ENCODE assay signal across 24 cellular contexts in the genomic region with DNA sequence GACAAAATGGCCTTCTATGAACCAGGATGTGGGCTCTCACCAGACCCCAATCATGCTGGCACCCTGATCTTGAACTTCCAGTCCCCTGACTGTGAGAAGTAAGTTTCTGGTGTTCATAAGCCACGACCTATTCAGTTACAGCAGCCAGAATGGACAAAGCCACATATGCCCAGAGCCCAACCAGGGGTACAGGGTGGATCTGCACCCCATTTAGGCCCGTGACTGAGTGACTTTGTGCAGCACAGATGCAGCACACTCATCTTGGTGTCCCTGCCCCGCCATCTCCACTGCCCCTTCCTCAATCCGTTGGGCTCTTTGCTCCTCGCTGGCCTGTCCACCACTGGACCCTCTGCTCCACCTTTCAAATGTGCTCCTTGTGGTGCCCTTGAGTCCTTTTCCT.
DNase-seq lines count a peak whose midpoint lies in the region; ATAC-seq and TF ChIP-seq lines count a peak whose summit lies in the region.
"Had no signal": no experiment of that assay in that cellular context is flagged by ENCODE, and none has a peak within 500 bp of the region (broad histone marks: within the 10 kb centered on the region; RNA-seq: fewer than 3 reads in every experiment).

No MANE protein-coding gene starts in this region.

- H4K91ac ChIP-seq in IMR-90 (ENCODE audit: insufficient read depth, low read depth, low read length) = no peak overlapping the region

- no peaks in the 10 kb centered on the region for H3K9me1 ChIP-seq in IMR-90 (ENCODE audit: insufficient read depth, low read length)

- H3K36me3 Mint-ChIP-seq in endodermal cell (ENCODE audit: low read depth) (no peaks in the 10 kb centered on the region), osteocyte (ENCODE audit: unreplicated experiment) (no peaks in the 10 kb centered on the region)
- H3K36me3 Mint-ChIP-seq: CD14-positive monocyte had no signal

- H3K4me1 Mint-ChIP-seq in endodermal cell (no peaks in the 10 kb centered on the region), osteocyte (ENCODE audit: unreplicated experiment) (no peaks in the 10 kb centered on the region)
- H3K4me1 Mint-ChIP-seq: CD8-positive, alpha-beta memory T cell had no signal

- H3K4me3 ChIP-seq in IMR-90 (ENCODE audit: insufficient read depth, low read depth, low read length) (no peak overlapping the region), OCI-LY3 (ENCODE audit: low read length) (no peak overlapping the region), endodermal cell (ENCODE audit: low read length) (no peak overlapping the region)
- H3K4me3 ChIP-seq: A549; BLaER1 treated with 17β-estradiol and CSF1 and Interleukin-3, amounts not matched to agents 10 nM and 100 nM; GM12878; GM23248 had no signal

- 0 out of 2 replicates have a peak, but pooled peaks cover 3% of the 10 kb centered on the region for H3K27me3 ChIP-seq in IMR-90 (ENCODE audit: control insufficient read depth, insufficient read depth, low read length)
- no peaks in the 10 kb centered on the region for H3K27me3 ChIP-seq in OCI-LY3 (ENCODE audit: low read depth, low read length)
- H3K27me3 ChIP-seq in endodermal cell (ENCODE audit: control insufficient read depth, insufficient read depth, low read length, poor library complexity, severe bottlenecking) = no peaks in the 10 kb centered on the region
- H3K27me3 ChIP-seq: BE2C; BLaER1 treated with 17β-estradiol and CSF1 and Interleukin-3, amounts not matched to agents 10 nM and 100 nM had no signal

- H3K4me3 Mint-ChIP-seq in endodermal cell = no peak overlapping the region
- no peak overlapping the region for H3K4me3 Mint-ChIP-seq in osteocyte (ENCODE audit: unreplicated experiment)
- H3K4me3 Mint-ChIP-seq: CD4-positive, alpha-beta T cell; CD8-positive, alpha-beta memory T cell; H9 had no signal

- H3K9ac ChIP-seq in IMR-90 (ENCODE audit: low read depth, low read length) = no peak overlapping the region
- no peak overlapping the region for H3K9ac ChIP-seq in OCI-LY3 (ENCODE audit: low read length)
- no peak overlapping the region for H3K9ac ChIP-seq in endodermal cell (ENCODE audit: extremely low read depth, low read length, poor library complexity, severe bottlenecking)
- H3K9ac ChIP-seq: BLaER1 treated with 17β-estradiol and CSF1 and Interleukin-3, amounts not matched to agents 10 nM and 100 nM; GM23248 had no signal

- H2BK15ac ChIP-seq in IMR-90 (ENCODE audit: low read depth, low read length) = no peak overlapping the region

- H3K36me3 ChIP-seq in IMR-90 (ENCODE audit: control insufficient read depth, insufficient read depth, low read length) = no peaks in the 10 kb centered on the region
- peaks cover 7% of the 10 kb centered on the region for H3K36me3 ChIP-seq in OCI-LY3 (replicated peaks; ENCODE audit: low read depth, low read length)
- no peaks in the 10 kb centered on the region for H3K36me3 ChIP-seq in endodermal cell (ENCODE audit: control insufficient read depth, insufficient read depth, low read length)
- H3K36me3 ChIP-seq: BE2C; BLaER1 treated with 17β-estradiol and CSF1 and Interleukin-3, amounts not matched to agents 10 nM and 100 nM had no signal

- H4K20me1 ChIP-seq in IMR-90 (ENCODE audit: insufficient read depth, low read length) (no peaks in the 10 kb centered on the region), OCI-LY3 (ENCODE audit: insufficient read depth, low read length) (no peaks in the 10 kb centered on the region)
- H4K20me1 ChIP-seq: BLaER1 treated with 17β-estradiol and CSF1 and Interleukin-3, amounts not matched to agents 10 nM and 100 nM had no signal

- no peak for TF ChIP-seq POLR2A in IMR-90 (IDR thresholded peaks at IDR 0.05; ENCODE audit: low read depth, low read length)

- no peak overlapping the region for H3K14ac ChIP-seq in IMR-90 (replicated peaks; ENCODE audit: low read depth, low read length)

- POLR2A ChIA-PET in IMR-90 (lab: Charles Lee; ENCODE audit: unreplicated experiment) = no interaction called here

- peaks cover 3% of the 10 kb centered on the region for H3K27me3 Mint-ChIP-seq in endodermal cell (ENCODE audit: insufficient read depth)
- no peaks in the 10 kb centered on the region for H3K27me3 Mint-ChIP-seq in osteocyte (ENCODE audit: unreplicated experiment)
- H3K27me3 Mint-ChIP-seq: CD8-positive, alpha-beta memory T cell had no signal

- no peak overlapping the region for H4K8ac ChIP-seq in IMR-90 (ENCODE audit: low read depth in 2 of 2, low read length in 2 of 2)

- no peak overlapping the region for H3K4ac ChIP-seq in IMR-90 (ENCODE audit: low read depth, low read length)

- H3K9me3 ChIP-seq in IMR-90 (ENCODE audit: control insufficient read depth, insufficient read depth, low read length) (no peaks in the 10 kb centered on the region), OCI-LY3 (ENCODE audit: insufficient read depth, low read length) (peaks cover 4% of the 10 kb centered on the region; the same call in 1 of the 2 replicates), endodermal cell (ENCODE audit: control insufficient read depth, low read length) (no peaks in the 10 kb centered on the region)
- H3K9me3 ChIP-seq: A549, BE2C had no signal

- H3K9me3 Mint-ChIP-seq in endodermal cell = no peaks in the 10 kb centered on the region
- H3K9me3 Mint-ChIP-seq in osteocyte (ENCODE audit: unreplicated experiment) = no peaks in the 10 kb centered on the region
- H3K9me3 Mint-ChIP-seq: CD4-positive, alpha-beta T cell had no signal

- dilution Hi-C loops in IMR-90 (cut with HindIII; ENCODE audit: low sequenced_read_pairs, unreplicated experiment) = no loop called here

- TF ChIP-seq RAD21 in IMR-90 (IDR thresholded peaks at IDR 0.05; ENCODE audit: low read length) = no peak

- no peak overlapping the region for H2BK5ac ChIP-seq in IMR-90 (ENCODE audit: low read depth, low read length, poor library complexity, severe bottlenecking)

- H3K27ac Mint-ChIP-seq in endodermal cell = no peak overlapping the region
- no peak overlapping the region for H3K27ac Mint-ChIP-seq in osteocyte (ENCODE audit: unreplicated experiment)
- H3K27ac Mint-ChIP-seq: CD14-positive monocyte; CD4-positive, alpha-beta T cell; H9 had no signal

- H3K4me1 ChIP-seq in IMR-90 (ENCODE audit: control insufficient read depth, insufficient read depth, low read length) = no peaks in the 10 kb centered on the region
- peaks cover 26% of the 10 kb centered on the region for H3K4me1 ChIP-seq in OCI-LY3 (ENCODE audit: low read length)
- H3K4me1 ChIP-seq in endodermal cell (ENCODE audit: control insufficient read depth, insufficient read depth, low read length) = no peaks in the 10 kb centered on the region
- H3K4me1 ChIP-seq: A549; BE2C; BLaER1 treated with 17β-estradiol and CSF1 and Interleukin-3, amounts not matched to agents 10 nM and 100 nM had no signal

- H3K27ac ChIP-seq in IMR-90 (ENCODE audit: insufficient read depth, low read length) = no peak overlapping the region
- H3K27ac ChIP-seq in OCI-LY3 (ENCODE audit: low read length) = peak overlapping the region; percentile 77
- H3K27ac ChIP-seq in endodermal cell (ENCODE audit: low read depth, low read length) = no peak overlapping the region
- H3K27ac ChIP-seq in caudate nucleus (ENCODE audit: low read depth, low read length) = no peak overlapping the region
- H3K27ac ChIP-seq: A549; BLaER1 treated with 17β-estradiol and CSF1 and Interleukin-3, amounts not matched to agents 10 nM and 100 nM; GM23248 had no signal

- H4K5ac ChIP-seq in IMR-90 (ENCODE audit: low read depth, low read length) = no peak overlapping the region

- no peak overlapping the region for H3K56ac ChIP-seq in IMR-90 (ENCODE audit: extremely low read depth, insufficient read depth, low read length)

- ATAC-seq in IMR-90 (ENCODE audit: low read depth) = no peak
- ATAC-seq in HG02885 (IDR thresholded peaks at IDR 0.05; ENCODE audit: poor library complexity, unreplicated experiment) = no peak
- ATAC-seq: A549, GM12878, HCT116 had no signal

- no peaks in the 10 kb centered on the region for H3K79me2 ChIP-seq in OCI-LY3 (ENCODE audit: low read length)

- no peak overlapping the region for H3K18ac ChIP-seq in IMR-90 (ENCODE audit: low read depth, low read length)

- BruUV-seq in IMR-90 (replicated peaks; lab: Mats Ljungman, UMichigan) = no TSS peak

- no CpG with 5 or more reads among the region's 5 CpGs for WGBS in IMR-90 (ENCODE audit: extremely low coverage in 2 of 2, insufficient read length in 1 of 2), 2 experiments
- WGBS in endodermal cell (ENCODE audit: insufficient coverage in 1 of 2, insufficient read length in 1 of 2), 2 experiments = 88 to 100% methylated on average over 3 to 5 of the region's 5 CpGs

- H2AFZ ChIP-seq in IMR-90 (replicated peaks; ENCODE audit: low read length, poor library complexity) (peak overlapping the region; percentile 51), OCI-LY3 (ENCODE audit: low read depth, low read length) (no peak overlapping the region)
- H2AFZ ChIP-seq: GM23248 had no signal

- no peak overlapping the region for H2BK20ac ChIP-seq in IMR-90 (ENCODE audit: low read depth, low read length)

- H3K79me1 ChIP-seq in IMR-90 (ENCODE audit: low read depth in 1 of 2, low read length in 2 of 2) = no peaks in the 10 kb centered on the region

- no peak overlapping the region for H2AK9ac ChIP-seq in IMR-90 (replicated peaks; ENCODE audit: low read depth, low read length, poor library complexity)

- in situ Hi-C loops in IMR-90 (cut with MboI; ENCODE audit: low sequenced_read_pairs) = no loop called here

- TF ChIP-seq CTCF in IMR-90 (conservative IDR thresholded peaks at IDR 0.05; ENCODE audit: low read depth, low read length) = no peak
- TF ChIP-seq CTCF in OCI-LY3 (IDR thresholded peaks at IDR 0.05; ENCODE audit: low read depth, low read length) = no peak
- no peak for TF ChIP-seq CTCF in endodermal cell (conservative IDR thresholded peaks at IDR 0.05)
- TF ChIP-seq CTCF in osteocyte (IDR thresholded peaks at IDR 0.05) = no peak

- H3K4me2 ChIP-seq in IMR-90 (ENCODE audit: low read depth, low read length) = no peak overlapping the region
- H3K4me2 ChIP-seq in OCI-LY3 (ENCODE audit: low read length) = no peak overlapping the region
- H3K4me2 ChIP-seq: A549; BLaER1 treated with 17β-estradiol and CSF1 and Interleukin-3, amounts not matched to agents 10 nM and 100 nM had no signal

- intact Hi-C loops in IMR-90 (cut with micrococcal nuclease) = no loop called here

- DNase-seq in IMR-90 = no peak
- peak; percentile 7 for DNase-seq in endodermal cell
- DNase-seq in osteocyte (ENCODE audit: extremely low spot score, unreplicated experiment) = peak; percentile 75
- DNase-seq in stimulated activated CD4-positive, alpha-beta T cell treated with anti-CD3 and anti-CD28 coated beads, Interleukin-4, amount 100 ng/mL, for 4 hours = no peak
- no peak for DNase-seq in caudate nucleus (lab: John Stamatoyannopoulos, UW)
- DNase-seq: 8988T; ACHN; AML-193; BE2C; CD4-positive, alpha-beta T cell; CD8-positive, alpha-beta memory T cell; DMS 273 treated with DMSO at 0.1 percent for 48 hours; DMS79; EL; GDM1; GM23248; H9 had no signal

- CTCF ChIA-PET in IMR-90 (lab: Yijun Ruan, JAX) = no interaction called here

- H2AK5ac ChIP-seq in IMR-90 (ENCODE audit: low read depth, low read length) = no peak overlapping the region; the same call in 1 of the 2 replicates

- H3K23ac ChIP-seq in IMR-90 (ENCODE audit: low read depth, low read length) = no peak overlapping the region

- no peak overlapping the region for H2BK120ac ChIP-seq in IMR-90 (ENCODE audit: low read depth, low read length)

TF ChIP-seq in IMR-90, 13 proteins besides CTCF, POLR2A, EP300 and RAD21:
- no peak for TF ChIP-seq MXI1 (IDR thresholded peaks at IDR 0.05; ENCODE audit: borderline replicate concordance, low read depth, low read length)

Comparison
In these comparisons a context has a peak if more than half of its experiments do, and no peak if none do; other contexts are left out.
1. DNase-seq: peak in endodermal cell (single experiment) and osteocyte (single experiment); none in IMR-90 (single experiment), stimulated activated CD4-positive, alpha-beta T cell treated with anti-CD3 and anti-CD28 coated beads, Interleukin-4, amount 100 ng/mL, for 4 hours (0 of 2) and caudate nucleus (0 of 61).